Comparison of ENCODE assay signal across 24 cellular contexts in the genomic region with DNA sequence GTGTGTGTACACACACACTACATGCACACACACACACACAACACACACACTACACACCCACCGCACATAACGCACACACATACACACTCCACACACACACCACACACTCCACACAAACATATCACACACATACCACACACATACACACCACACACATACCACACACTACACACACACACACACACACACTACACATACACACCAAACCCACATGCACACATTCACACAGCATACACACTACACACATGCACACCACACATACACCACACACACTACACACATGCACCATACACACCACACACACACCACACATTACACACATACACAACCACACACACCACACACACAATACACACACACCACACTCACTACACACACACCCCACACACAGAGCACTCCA.
DNase-seq lines count a peak whose midpoint lies in the region; ATAC-seq, FAIRE-seq and TF ChIP-seq lines count a peak whose summit lies in the region.
"Had no signal": no experiment of that assay in that cellular context is flagged by ENCODE, and none has a peak within 500 bp of the region (broad histone marks: within the 10 kb centered on the region; RNA-seq: fewer than 3 reads in every experiment).

No MANE protein-coding gene starts in this region.

- H3K9me3 ChIP-seq in HEK293 (ENCODE audit: control insufficient read depth, insufficient read depth, low read depth, low read length) (no peaks in the 10 kb centered on the region), K562 (replicated peaks; ENCODE audit: control insufficient read depth, insufficient read depth, low read depth, low read length) (no peaks in the 10 kb centered on the region)
- H3K9me3 ChIP-seq: heart right ventricle, MG63, upper lobe of right lung had no signal

- ATAC-seq in activated CD4-positive, alpha-beta T cell treated with anti-CD3 and anti-CD28 coated beads for 36 hours, result no peak
- no peak for ATAC-seq in K562
- no peak for ATAC-seq in GM21528 (IDR thresholded peaks at IDR 0.05; ENCODE audit: low FRiP score, unreplicated experiment)
- ATAC-seq: activated CD4-positive, CD25-positive, alpha-beta regulatory T cell treated with anti-CD3 and anti-CD28 coated beads, Interleukin-2, amount 50 U/mL, for 24 hours; heart right ventricle; upper lobe of right lung had no signal

- no TSS peak for BruUV-seq in K562 (replicated peaks; lab: Mats Ljungman, UMichigan)
- no TSS peak for BruUV-seq in Calu3 (replicated peaks; lab: Mats Ljungman, UMichigan)

- TF ChIP-seq POLR2A in K562 (conservative IDR thresholded peaks at IDR 0.05), result no peak

- H3K27ac ChIP-seq in HEK293 (ENCODE audit: extremely low read depth, low read depth, low read length), result no peak overlapping the region
- no peak overlapping the region for H3K27ac ChIP-seq in K562 (ENCODE audit: extremely low read depth, low read depth, low read length)
- H3K27ac ChIP-seq: C4-2B, upper lobe of right lung had no signal

- no peak overlapping the region for H3K9ac ChIP-seq in K562 (ENCODE audit: insufficient read depth in 1 of 2, low read depth in 2 of 2, low read length in 2 of 2)

- no peak overlapping the region for H2AFZ ChIP-seq in K562 (ENCODE audit: low read depth, low read length)

- no peaks in the 10 kb centered on the region for H3K9me1 ChIP-seq in K562 (ENCODE audit: control insufficient read depth, insufficient read depth, low read length)

- no peaks in the 10 kb centered on the region for H4K20me1 ChIP-seq in K562 (replicated peaks; ENCODE audit: control insufficient read depth, insufficient read depth, low read length)

- WGBS in K562 (ENCODE audit: insufficient coverage, low coverage, missing lambda C conversion rate), result 0% methylated on average over 2 of the region's 2 CpGs

- H3K36me3 Mint-ChIP-seq in activated CD4-positive, alpha-beta T cell treated with anti-CD3 and anti-CD28 coated beads, Interleukin-2, amount 10 ng/mL, durations not matched to agents 24 days and 14 days (ENCODE audit: low read depth), result peaks cover 79% of the 10 kb centered on the region
- peaks cover 44% of the 10 kb centered on the region for H3K36me3 Mint-ChIP-seq in activated CD4-positive, alpha-beta T cell treated with anti-CD3 and anti-CD28 coated beads for 36 hours (ENCODE audit: low read depth)
- H3K36me3 Mint-ChIP-seq in neural crest cell (ENCODE audit: low read depth), result no peaks in the 10 kb centered on the region
- H3K36me3 Mint-ChIP-seq in Calu3 (ENCODE audit: insufficient read depth, unreplicated experiment), result peaks cover 4% of the 10 kb centered on the region

- FAIRE-seq in K562 (lab: Jason Lieb, UNC), result peak; percentile 32
- FAIRE-seq: islet of Langerhans had no signal

- H3K27me3 ChIP-seq in K562 (ENCODE audit: control insufficient read depth in 2 of 2, insufficient read depth in 2 of 2, low read length in 2 of 2), result peaks cover 0 to 22% of the 10 kb centered on the region in 2 experiments; a peak in 3 of 5 replicates
- H3K27me3 ChIP-seq: heart right ventricle, MG63, upper lobe of right lung had no signal

- no peaks in the 10 kb centered on the region for H3K27me3 Mint-ChIP-seq in activated CD4-positive, alpha-beta T cell treated with anti-CD3 and anti-CD28 coated beads, Interleukin-2, amount 10 ng/mL, durations not matched to agents 24 days and 14 days
- H3K27me3 Mint-ChIP-seq in activated CD4-positive, alpha-beta T cell treated with anti-CD3 and anti-CD28 coated beads for 36 hours, result no peaks in the 10 kb centered on the region
- H3K27me3 Mint-ChIP-seq in neural crest cell (ENCODE audit: low read depth) (no peaks in the 10 kb centered on the region), Calu3 (ENCODE audit: unreplicated experiment) (no peaks in the 10 kb centered on the region)

- intact Hi-C loops in activated CD4-positive, alpha-beta T cell treated with anti-CD3 and anti-CD28 coated beads, Interleukin-2, amount 10 ng/mL, durations not matched to agents 24 days and 14 days (cut with micrococcal nuclease), result no loop called here
- intact Hi-C loops in activated CD4-positive, alpha-beta T cell treated with anti-CD3 and anti-CD28 coated beads for 36 hours (cut with DNase I, micrococcal nuclease), result loop anchor here in 1 of 2 experiments (10.0 kb wide), 1 partner anchor 345 kb away; no protein-coding TSS in a partner anchor
- intact Hi-C loops in K562 (cut with micrococcal nuclease) (loop anchor here (10.0 kb wide), 1 partner anchor 45 kb away; no protein-coding TSS in a partner anchor), Calu3 (cut with micrococcal nuclease; ENCODE audit: unreplicated experiment) (loop anchor here (10.0 kb wide), 1 partner anchor 45 kb away; no protein-coding TSS in a partner anchor)

- H3K4me2 ChIP-seq in K562 (ENCODE audit: insufficient read depth, low read length), result no peak overlapping the region

- TF ChIP-seq RAD21 in K562 (CRISPR knock-in tag; conservative IDR thresholded peaks at IDR 0.05 in 1 of 2, IDR thresholded peaks at IDR 0.05 in 1 of 2), result no peak

- H3K36me3 ChIP-seq in HEK293 (ENCODE audit: control insufficient read depth in 2 of 2, insufficient read depth in 1 of 2, low read length in 2 of 2) (peaks cover 3 to 18% of the 10 kb centered on the region in 2 experiments; a peak in 2 of 3 replicates), K562 (ENCODE audit: control insufficient read depth, insufficient read depth, low read length) (no peaks in the 10 kb centered on the region)
- H3K36me3 ChIP-seq: MG63 had no signal

- H3K4me1 Mint-ChIP-seq in activated CD4-positive, alpha-beta T cell treated with anti-CD3 and anti-CD28 coated beads, Interleukin-2, amount 10 ng/mL, durations not matched to agents 24 days and 14 days, result peaks cover 40% of the 10 kb centered on the region
- H3K4me1 Mint-ChIP-seq in activated CD4-positive, alpha-beta T cell treated with anti-CD3 and anti-CD28 coated beads for 36 hours, result peaks cover 46% of the 10 kb centered on the region
- H3K4me1 Mint-ChIP-seq in neural crest cell, result peaks cover 26% of the 10 kb centered on the region
- H3K4me1 Mint-ChIP-seq in Calu3 (ENCODE audit: low read depth, unreplicated experiment), result no peaks in the 10 kb centered on the region

- no peak for TF ChIP-seq CTCF in HEK293 (tag by site-specific recombination; IDR thresholded peaks at IDR 0.05)
- TF ChIP-seq CTCF in K562 (IDR thresholded peaks at IDR 0.05 in 2 of 3, conservative IDR thresholded peaks at IDR 0.05 in 1 of 3; ENCODE audit: insufficient read depth in 2 of 3, low read depth in 1 of 3, low read length in 3 of 3), result no peak
- TF ChIP-seq CTCF in neural crest cell (conservative IDR thresholded peaks at IDR 0.05), result no peak
- TF ChIP-seq CTCF in Calu3 (IDR thresholded peaks at IDR 0.05; ENCODE audit: unreplicated experiment), result no peak

- H3K4me3 ChIP-seq in HEK293 (ENCODE audit: low read depth, low read length) (no peak overlapping the region), K562 (no peak overlapping the region)
- H3K4me3 ChIP-seq: heart right ventricle, MG63, upper lobe of right lung had no signal

- H3K79me2 ChIP-seq in K562 (ENCODE audit: control insufficient read depth, insufficient read depth, low read length), result no peaks in the 10 kb centered on the region

- TF ChIP-seq EP300 in K562 (IDR thresholded peaks at IDR 0.05; ENCODE audit: low read length), result no peak

- CTCF ChIA-PET in activated CD4-positive, alpha-beta T cell treated with anti-CD3 and anti-CD28 coated beads for 36 hours (lab: Charles Lee), result interaction anchor here (1.7 to 2.5 kb wide), 2 partner anchors 9 to 12 kb away, joined by 4 to 10 read pairs; no protein-coding TSS in a partner anchor
- CTCF ChIA-PET in HEK293 (lab: Yijun Ruan, JAX), result no interaction called here
- CTCF ChIA-PET in K562 (lab: Yijun Ruan, JAX; ENCODE audit: low intra/inter-chr PET ratio), result no interaction called here
- CTCF ChIA-PET in Calu3 (lab: Charles Lee), result no interaction called here

- H3K4me3 Mint-ChIP-seq in activated CD4-positive, alpha-beta T cell treated with anti-CD3 and anti-CD28 coated beads, Interleukin-2, amount 10 ng/mL, durations not matched to agents 24 days and 14 days, result no peak overlapping the region
- no peak overlapping the region for H3K4me3 Mint-ChIP-seq in activated CD4-positive, alpha-beta T cell treated with anti-CD3 and anti-CD28 coated beads for 36 hours
- H3K4me3 Mint-ChIP-seq in neural crest cell (no peak overlapping the region), Calu3 (ENCODE audit: low read depth, unreplicated experiment) (no peak overlapping the region)

- no peak for DNase-seq in activated CD4-positive, alpha-beta T cell treated with anti-CD3 and anti-CD28 coated beads, Interleukin-2, amount 10 ng/mL, durations not matched to agents 24 days and 14 days
- DNase-seq in activated CD4-positive, alpha-beta T cell treated with anti-CD3 and anti-CD28 coated beads for 36 hours, result no peak
- DNase-seq in K562 (ENCODE audit: extremely low read depth in 1 of 4, low spot score in 3 of 4) (no peak), neural crest cell (ENCODE audit: low read depth, low spot score) (no peak), NCI-H2029 (lab: John Stamatoyannopoulos, UW) (no peak), Calu3 (no peak)
- DNase-seq: DMS79 treated with DMSO at 0.1 percent for 48 hours; effector CD8-positive, alpha-beta T cell; HCEC 1CT; heart right ventricle; mammary epithelial cell; MG63; NCI-H2029 treated with DMSO at 0.1 percent for 48 hours; NCI-H510A treated with DMSO at 0.1 percent for 48 hours; SIG-M5; stimulated activated CD4-positive, alpha-beta T cell treated with anti-CD3 and anti-CD28 coated beads, Interleukin-15, amount 100 ng/mL, for 24 hours; stimulated activated naive CD4-positive, alpha-beta T cell treated with Interleukin-2 at 50 U/mL for 16 hours; T-helper 9 cell had no signal

- H3K9me3 Mint-ChIP-seq in activated CD4-positive, alpha-beta T cell treated with anti-CD3 and anti-CD28 coated beads, Interleukin-2, amount 10 ng/mL, durations not matched to agents 24 days and 14 days, result no peaks in the 10 kb centered on the region
- H3K9me3 Mint-ChIP-seq in activated CD4-positive, alpha-beta T cell treated with anti-CD3 and anti-CD28 coated beads for 36 hours (ENCODE audit: low read depth), result no peaks in the 10 kb centered on the region
- no peaks in the 10 kb centered on the region for H3K9me3 Mint-ChIP-seq in neural crest cell
- no peaks in the 10 kb centered on the region for H3K9me3 Mint-ChIP-seq in Calu3 (ENCODE audit: low read depth, unreplicated experiment)

- in situ Hi-C loops in K562 (cut with MboI), result no loop called here

- H3K27ac Mint-ChIP-seq in activated CD4-positive, alpha-beta T cell treated with anti-CD3 and anti-CD28 coated beads, Interleukin-2, amount 10 ng/mL, durations not matched to agents 24 days and 14 days, result peak overlapping the region; percentile 73
- no peak overlapping the region for H3K27ac Mint-ChIP-seq in activated CD4-positive, alpha-beta T cell treated with anti-CD3 and anti-CD28 coated beads for 36 hours
- H3K27ac Mint-ChIP-seq in neural crest cell (ENCODE audit: unreplicated experiment), result peak overlapping the region; percentile 3
- H3K27ac Mint-ChIP-seq in Calu3 (ENCODE audit: unreplicated experiment), result no peak overlapping the region

- POLR2A ChIA-PET in activated CD4-positive, alpha-beta T cell treated with anti-CD3 and anti-CD28 coated beads for 36 hours (lab: Charles Lee), result no interaction called here
- POLR2A ChIA-PET in HEK293 (lab: Yijun Ruan, JAX) (no interaction called here), K562 (lab: Yijun Ruan, JAX) (no interaction called here)

- H3K4me1 ChIP-seq in HEK293 (ENCODE audit: control insufficient read depth, insufficient read depth, low read length) (no peaks in the 10 kb centered on the region), K562 (replicated peaks in 1 of 2; ENCODE audit: control insufficient read depth in 2 of 2, insufficient read depth in 2 of 2, low read length in 2 of 2) (peaks cover 0 to 3% of the 10 kb centered on the region in 2 experiments; a peak in 2 of 5 replicates)

Comparison
In these comparisons a context has a peak if more than half of its experiments do, and no peak if none do; other contexts are left out.
1. H3K27ac Mint-ChIP-seq: peak in activated CD4-positive, alpha-beta T cell treated with anti-CD3 and anti-CD28 coated beads, Interleukin-2, amount 10 ng/mL, durations not matched to agents 24 days and 14 days (single experiment) and neural crest cell (single experiment); none in activated CD4-positive, alpha-beta T cell treated with anti-CD3 and anti-CD28 coated beads for 36 hours (single experiment) and Calu3 (single experiment).